ENCODE assay signal across 12 cellular contexts in the genomic region with DNA sequence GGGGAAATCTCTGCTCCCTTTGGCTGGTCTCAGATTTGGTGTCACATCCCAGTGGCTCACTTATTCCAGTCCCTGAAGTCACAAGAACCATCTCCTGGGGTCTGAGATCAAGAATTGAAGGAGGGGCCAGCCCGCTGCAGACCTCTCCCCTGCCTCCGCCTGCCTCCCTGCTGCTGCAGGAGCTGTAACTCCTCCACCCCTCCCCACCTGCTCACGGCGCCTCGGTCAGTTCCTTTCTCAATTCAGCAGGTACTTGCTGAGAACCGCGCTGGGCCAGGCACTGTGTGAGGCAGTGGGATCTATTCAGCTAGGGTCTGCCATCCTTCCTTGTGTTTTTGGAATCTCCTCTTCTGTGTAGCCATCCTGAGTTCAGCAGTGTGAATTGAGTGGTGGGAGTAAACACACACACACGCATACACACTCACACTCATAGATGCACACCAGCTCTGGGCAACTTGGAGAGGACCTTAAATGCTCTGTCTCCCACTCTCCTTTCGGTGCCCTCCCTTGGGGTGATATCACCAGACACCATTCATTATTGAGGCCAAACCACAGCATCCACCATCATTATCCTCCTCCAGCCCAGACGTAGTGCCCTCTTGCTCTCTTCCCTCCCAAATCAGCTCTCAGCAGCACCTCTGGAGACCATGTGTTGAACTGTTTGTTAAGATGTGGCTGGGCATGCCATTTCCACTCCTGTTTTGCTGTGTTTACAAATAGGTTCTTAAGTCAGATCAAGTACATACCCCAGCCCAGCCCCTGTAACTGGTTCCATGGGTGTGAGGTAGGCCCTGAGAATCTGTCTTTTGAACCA. TPM values are rescaled to one million over a fixed set of nuclear protein-coding genes. Genes with fewer than 3 reads are reported as not detected.
DNase-seq lines count a peak whose midpoint lies in the region; ATAC-seq, FAIRE-seq and TF ChIP-seq lines count a peak whose summit lies in the region.
"Had no signal": no experiment of that assay in that cellular context is flagged by ENCODE, and none has a peak within 500 bp of the region (broad histone marks: within the 10 kb centered on the region; RNA-seq: fewer than 3 reads in every experiment).

No MANE protein-coding gene starts in this region.

- H3K27ac Mint-ChIP-seq in astrocyte (ENCODE audit: unreplicated experiment), result peak overlapping the region; percentile 15

- H3K4me3 ChIP-seq in HUES64 (ENCODE audit: low read length) (no peak overlapping the region), astrocyte (ENCODE audit: insufficient read depth, low read depth, low read length) (no peak overlapping the region), spleen (no peak overlapping the region), esophagus squamous epithelium (no peak overlapping the region)

- no peak for DNase-seq in astrocyte (ENCODE audit: low read depth)
- DNase-seq in left kidney (ENCODE audit: low read depth, low spot score), result peak; percentile 61
- peak; percentile 66 for DNase-seq in spleen
- no peak for DNase-seq in germinal center (ENCODE audit: low spot score)
- DNase-seq in esophagus squamous epithelium (lab: John Stamatoyannopoulos, UW), result no peak
- DNase-seq: NCI-H1436, OCI-M1 had no signal

- H3K9ac ChIP-seq in HUES64 (ENCODE audit: low read depth, low read length) (no peak overlapping the region), astrocyte (ENCODE audit: low read length) (no peak overlapping the region)

- H3K27me3 ChIP-seq in HUES64 (ENCODE audit: insufficient read depth, low read length) (no peaks in the 10 kb centered on the region), astrocyte (ENCODE audit: insufficient read depth, low read length) (no peaks in the 10 kb centered on the region), spleen (replicated peaks in 1 of 7) (no peaks in the 10 kb centered on the region), esophagus squamous epithelium (peaks cover 0 to 8% (median 0%) of the 10 kb centered on the region in 4 donors)

- peaks cover 53% of the 10 kb centered on the region for H3K4me1 Mint-ChIP-seq in astrocyte (ENCODE audit: low read depth, unreplicated experiment)

- peaks cover 12% of the 10 kb centered on the region for H4K20me1 ChIP-seq in astrocyte (ENCODE audit: insufficient read depth, low read length)

- TF ChIP-seq POLR2A in spleen (IDR thresholded peaks at IDR 0.05) (no peak), esophagus squamous epithelium (IDR thresholded peaks at IDR 0.05) (no peak)

- H3K4me1 ChIP-seq in HUES64 (ENCODE audit: insufficient read depth, low read length), result peaks cover 24% of the 10 kb centered on the region
- H3K4me1 ChIP-seq in astrocyte (ENCODE audit: insufficient read depth, low read length), result peaks cover 15% of the 10 kb centered on the region
- peaks cover 0 to 22% (median 7%) of the 10 kb centered on the region in 6 donors for H3K4me1 ChIP-seq in spleen
- H3K4me1 ChIP-seq in esophagus squamous epithelium, result peaks cover 0 to 45% (median 19%) of the 10 kb centered on the region in 3 donors

- no peak overlapping the region for H3K4me2 ChIP-seq in astrocyte (ENCODE audit: low read length)

- intact Hi-C loops in spleen (cut with DNase I; ENCODE audit: low total_unique reads) (loop anchor here (5.0 kb wide), 1 partner anchor 88 kb away; no protein-coding TSS in a partner anchor), esophagus squamous epithelium (cut with DNase I) (loop anchor here (10.0 kb wide), 1 partner anchor 86 kb away; no protein-coding TSS in a partner anchor)

- H3K9me3 ChIP-seq in HUES64 (ENCODE audit: insufficient read depth, low read depth, low read length) (no peaks in the 10 kb centered on the region), astrocyte (ENCODE audit: insufficient read depth, low read depth, low read length) (no peaks in the 10 kb centered on the region), spleen (peaks cover 0 to 7% (median 4%) of the 10 kb centered on the region in 8 donors), esophagus squamous epithelium (peaks cover 0 to 5% (median 0%) of the 10 kb centered on the region in 3 donors)

- no peaks in the 10 kb centered on the region for H3K27me3 Mint-ChIP-seq in astrocyte (ENCODE audit: low read depth, unreplicated experiment)

- peaks cover 45% of the 10 kb centered on the region for H3K79me2 ChIP-seq in astrocyte (ENCODE audit: insufficient read depth, low read length)

- TF ChIP-seq CTCF in astrocyte (IDR thresholded peaks at IDR 0.05; ENCODE audit: insufficient read depth, low read depth, low read length) (no peak), spleen (IDR thresholded peaks at IDR 0.05 in 8 of 11, conservative IDR thresholded peaks at IDR 0.05 in 3 of 11) (no peak), esophagus squamous epithelium (IDR thresholded peaks at IDR 0.05) (no peak)

- no peak for FAIRE-seq in astrocyte (lab: Jason Lieb, UNC)
- FAIRE-seq: GM12891, islet of Langerhans had no signal

- ATAC-seq in GM18867 (IDR thresholded peaks at IDR 0.05; ENCODE audit: unreplicated experiment), result no peak
- ATAC-seq in GM18511 (IDR thresholded peaks at IDR 0.05; ENCODE audit: unreplicated experiment), result no peak

- 30% methylated on average over 10 of the region's 10 CpGs for WGBS in HUES64
- 79 to 91% (median 84%) methylated on average over 8 to 10 of the region's 10 CpGs for WGBS in spleen, 5 donors
- WGBS in esophagus squamous epithelium, 2 donors, result 78 to 87% methylated on average over 8 of the region's 10 CpGs

- H2AFZ ChIP-seq in astrocyte (ENCODE audit: low read depth, low read length), result no peak overlapping the region

- no peaks in the 10 kb centered on the region for H3K36me3 ChIP-seq in HUES64 (ENCODE audit: insufficient read depth, low read length)
- no peaks in the 10 kb centered on the region for H3K36me3 ChIP-seq in astrocyte (ENCODE audit: insufficient read depth, low read length)
- H3K36me3 ChIP-seq in spleen, result no peaks in the 10 kb centered on the region
- H3K36me3 ChIP-seq in esophagus squamous epithelium, result no peaks in the 10 kb centered on the region

- peaks cover 7% of the 10 kb centered on the region for H3K36me3 Mint-ChIP-seq in astrocyte (ENCODE audit: low read depth, unreplicated experiment)

- peak overlapping the region; percentile 21 for H3K4me3 Mint-ChIP-seq in astrocyte (ENCODE audit: unreplicated experiment)

- H3K27ac ChIP-seq in HUES64 (ENCODE audit: low read depth, low read length) (peak overlapping the region; percentile 46), astrocyte (ENCODE audit: low read depth, low read length) (no peak overlapping the region), spleen (no peak overlapping the region), esophagus squamous epithelium (peak overlapping the region in 2 of 4 donors; percentile 29 to 44)

- H3K9me3 Mint-ChIP-seq in astrocyte (ENCODE audit: unreplicated experiment), result no peaks in the 10 kb centered on the region

RNA-seq across cellular contexts. Expression of a gene that starts 22.0 kb away (rescaled TPM):
- not detected for polyA plus RNA-seq in HUES64 (2013, experiment 1 of 2)
- not detected for polyA plus RNA-seq in HUES64 (2013, experiment 2 of 2)
- 0.22 and 0.36 TPM in 2 replicates for total RNA-seq in astrocyte
- not detected for total RNA-seq in spleen
- polyA plus RNA-seq in spleen, result under 1 TPM; 0.10 to 0.52 (median 0.18) TPM
- total RNA-seq in esophagus squamous epithelium, result under 1 TPM in 1 of 4 donors, not detected in 3; 0.79 TPM

RNA-seq across cellular contexts. Expression of a gene that starts 33.6 kb away (rescaled TPM):
- 0.30 TPM for polyA plus RNA-seq in HUES64 (2013, experiment 1 of 2)
- polyA plus RNA-seq in HUES64 (2013, experiment 2 of 2), result 0.57 TPM
- total RNA-seq in astrocyte (0.23 and 0.31 TPM in 2 replicates), spleen (under 1 TPM in 2 of 7 donors, not detected in 5; 0.19 to 0.32 TPM), esophagus squamous epithelium (1 to 10 TPM in 3 of 4 donors, under 1 TPM in 1; 0.62 to 1.1 (median 1.1) TPM)
- polyA plus RNA-seq in spleen, result under 1 TPM; 0.11 to 0.42 (median 0.15) TPM

RNA-seq across cellular contexts. Expression of a gene that starts 39.0 kb away (rescaled TPM):
- not detected for polyA plus RNA-seq in HUES64 (2013, experiment 1 of 2)
- not detected for polyA plus RNA-seq in HUES64 (2013, experiment 2 of 2)
- total RNA-seq in astrocyte (not detected in 2 replicates), spleen (not detected), esophagus squamous epithelium (not detected)
- not detected for polyA plus RNA-seq in spleen

RNA-seq across cellular contexts. Expression of a gene that starts 51.8 kb away (rescaled TPM):
- 16.2 TPM for polyA plus RNA-seq in HUES64 (2013, experiment 1 of 2)
- 15.5 TPM for polyA plus RNA-seq in HUES64 (2013, experiment 2 of 2)
- total RNA-seq in astrocyte (73.1 and 81.9 TPM in 2 replicates), spleen (10 to 100 TPM in 6 of 7 donors, 1 to 10 TPM in 1; 8.0 to 17.6 (median 12.1) TPM), esophagus squamous epithelium (1 to 10 TPM; 4.3 to 8.5 (median 5.8) TPM)
- polyA plus RNA-seq in spleen, result 10 to 100 TPM in 1 of 3 donors, 1 to 10 TPM in 2; 4.5 to 11.5 (median 6.8) TPM

RNA-seq across cellular contexts. Expression of a gene that starts 52.3 kb away (rescaled TPM):
- polyA plus RNA-seq in HUES64 (2013, experiment 1 of 2), result 81.8 TPM
- 92.4 TPM for polyA plus RNA-seq in HUES64 (2013, experiment 2 of 2)
- 84.4 and 97.2 TPM in 2 replicates for total RNA-seq in astrocyte
- total RNA-seq in spleen, result 10 to 100 TPM; 54.5 to 91.5 (median 59.7) TPM
- polyA plus RNA-seq in spleen, result 100 to 1,000 TPM in 1 of 3 donors, 10 to 100 TPM in 2; 53.5 to 101 (median 78.7) TPM
- 10 to 100 TPM; 57.7 to 93.3 (median 65.1) TPM for total RNA-seq in esophagus squamous epithelium

Comparison
In these comparisons a context has a peak if more than half of its experiments do, and no peak if none do; other contexts are left out.
1. DNase-seq: peak in left kidney (single experiment) and spleen (single experiment); none in astrocyte (single experiment), germinal center (single experiment) and esophagus squamous epithelium (single experiment).